8 cellular contexts compared by ENCODE assay signal in the genomic region with DNA sequence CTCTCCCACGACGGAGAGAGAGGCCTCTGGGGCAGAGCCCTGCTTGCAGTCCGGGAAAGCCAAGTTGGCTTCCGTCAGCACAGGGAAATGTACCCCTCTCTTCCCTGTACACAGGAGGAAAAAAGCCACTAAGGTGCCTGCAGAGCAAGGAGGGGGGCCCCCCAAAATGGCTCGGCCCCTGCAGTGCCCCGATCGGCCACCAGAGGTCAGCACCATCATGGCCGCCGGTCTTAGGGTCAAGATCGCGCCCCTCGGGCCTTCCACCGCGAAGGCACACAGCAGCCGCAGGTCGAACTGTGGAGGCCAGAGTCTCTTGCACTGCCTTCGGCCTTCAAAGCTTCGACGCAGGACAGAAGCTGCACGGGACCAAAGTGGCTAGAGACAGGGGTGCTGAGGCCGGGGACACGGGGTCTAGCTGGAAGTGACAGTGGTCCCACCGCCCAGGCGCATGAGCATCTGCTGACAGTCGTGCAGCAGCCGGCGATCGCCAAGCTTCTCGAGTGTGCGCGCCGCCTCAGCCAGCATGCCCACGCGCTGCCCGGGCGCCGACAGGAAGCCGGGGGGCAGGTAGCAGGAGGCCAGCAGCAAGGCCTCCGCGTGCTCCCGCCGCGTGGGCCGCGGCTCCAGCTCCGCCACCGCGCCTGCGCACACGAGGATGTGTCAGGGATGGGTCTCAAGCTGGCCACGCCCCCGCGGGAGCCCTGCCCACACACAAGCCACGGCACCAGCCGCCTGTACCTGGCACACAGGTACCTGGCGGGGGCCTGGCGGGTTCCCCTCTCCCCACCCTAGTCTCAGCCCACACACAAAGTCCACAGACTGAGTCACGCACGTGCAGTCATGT. TPM values are rescaled to one million over a fixed set of nuclear protein-coding genes. Genes with fewer than 3 reads are reported as not detected.
A peak's percentile ranks its signal among the peaks of the same experiment; 100 is the strongest.
DNase-seq lines count a peak whose midpoint lies in the region; ATAC-seq and TF ChIP-seq lines count a peak whose summit lies in the region.

No MANE protein-coding gene starts in this region.

- in situ Hi-C loops in ACHN (cut with HindIII; ENCODE audit: low pct_ligation_motif_present, low pct_unique_long_range_greater_than_20kb, low sequenced_read_pairs): no loop called here

- H3K27me3 Mint-ChIP-seq in activated naive CD4-positive, alpha-beta T cell treated with anti-CD3 and anti-CD28 coated beads for 36 hours (ENCODE audit: low read depth): no peaks in the 10 kb centered on the region
- H3K27me3 Mint-ChIP-seq in glutamatergic neuron (ENCODE audit: unreplicated experiment): peaks cover 41% of the 10 kb centered on the region

- peaks cover 59% of the 10 kb centered on the region for H3K36me3 ChIP-seq in SJSA1
- no peaks in the 10 kb centered on the region for H3K36me3 ChIP-seq in aorta (ENCODE audit: control insufficient read depth in 1 of 2, insufficient read depth in 2 of 2, low read length in 1 of 2)

- H3K9me3 Mint-ChIP-seq in activated naive CD4-positive, alpha-beta T cell treated with anti-CD3 and anti-CD28 coated beads for 36 hours: no peaks in the 10 kb centered on the region
- H3K9me3 Mint-ChIP-seq in glutamatergic neuron (ENCODE audit: unreplicated experiment): peaks cover 32% of the 10 kb centered on the region

- H3K27me3 ChIP-seq in SJSA1 (replicated peaks): no peaks in the 10 kb centered on the region
- no peaks in the 10 kb centered on the region for H3K27me3 ChIP-seq in aorta (ENCODE audit: control insufficient read depth in 1 of 2, insufficient read depth in 2 of 2, low read length in 1 of 2)

- H3K4me1 ChIP-seq in SJSA1 (replicated peaks) (0 out of 2 replicates have a peak, but pooled peaks cover 4% of the 10 kb centered on the region), aorta (ENCODE audit: control insufficient read depth in 1 of 2, insufficient read depth in 2 of 2, low read length in 2 of 2) (no peaks in the 10 kb centered on the region)

- H3K4me3 ChIP-seq in SJSA1 (no peak overlapping the region), aorta (ENCODE audit: low read length in 2 of 2) (no peak overlapping the region)

- ATAC-seq in GM18498 (IDR thresholded peaks at IDR 0.05; ENCODE audit: unreplicated experiment) (peak; percentile 46), aorta (ENCODE audit: low FRiP score) (peak; percentile 76), GM21529 (IDR thresholded peaks at IDR 0.05; ENCODE audit: unreplicated experiment) (no peak)

- H3K36me3 Mint-ChIP-seq in activated naive CD4-positive, alpha-beta T cell treated with anti-CD3 and anti-CD28 coated beads for 36 hours (ENCODE audit: low read depth): peaks cover 30% of the 10 kb centered on the region
- no peaks in the 10 kb centered on the region for H3K36me3 Mint-ChIP-seq in glutamatergic neuron (ENCODE audit: unreplicated experiment)

- CTCF ChIA-PET in activated naive CD4-positive, alpha-beta T cell treated with anti-CD3 and anti-CD28 coated beads for 36 hours (lab: Charles Lee): interaction anchor here (0.7 to 5.9 kb wide), 14 partner anchors 9 to 147 kb away, joined by 3 to 76 read pairs (median 4); no protein-coding TSS in a partner anchor

- intact Hi-C loops in activated naive CD4-positive, alpha-beta T cell treated with anti-CD3 and anti-CD28 coated beads for 36 hours (cut with micrococcal nuclease): loop anchor here (1.0 to 5.0 kb wide), 4 partner anchors 48 to 220 kb away; a partner anchor contains a TSS
- intact Hi-C loops in posterior vena cava (cut with DNase I) (loop anchor here (2.0 to 10.0 kb wide), 3 partner anchors 35 to 102 kb away; no protein-coding TSS in a partner anchor), aorta (cut with DNase I) (loop anchor here (1.0 to 10.0 kb wide), 4 partner anchors 48 to 222 kb away; a partner anchor contains a TSS)

- WGBS in aorta, 2 donors: 57 to 60% methylated on average over 54 to 59 of the region's 59 CpGs

- TF ChIP-seq CTCF in glutamatergic neuron (IDR thresholded peaks at IDR 0.05; ENCODE audit: partially characterized antibody, unreplicated experiment): peak; percentile 100

- peak overlapping the region; percentile 18 for H3K27ac Mint-ChIP-seq in activated naive CD4-positive, alpha-beta T cell treated with anti-CD3 and anti-CD28 coated beads for 36 hours
- H3K27ac Mint-ChIP-seq in glutamatergic neuron (ENCODE audit: unreplicated experiment): peak overlapping the region; percentile 22

- DNase-seq in ACHN: peak; percentile 59
- peak; percentile 61 to 68 for DNase-seq in SJSA1 (ENCODE audit: low read depth in 1 of 2, low spot score in 2 of 2)
- DNase-seq in activated naive CD4-positive, alpha-beta T cell treated with anti-CD3 and anti-CD28 coated beads for 36 hours: peak; percentile 72
- DNase-seq in glutamatergic neuron: peak; percentile 91
- peak; percentile 89 for DNase-seq in posterior vena cava (ENCODE audit: low spot score)
- peak; percentile 80 to 93 for DNase-seq in aorta

- no peak overlapping the region for H3K4me3 Mint-ChIP-seq in activated naive CD4-positive, alpha-beta T cell treated with anti-CD3 and anti-CD28 coated beads for 36 hours
- H3K4me3 Mint-ChIP-seq in glutamatergic neuron (ENCODE audit: unreplicated experiment): no peak overlapping the region

- peaks cover 10% of the 10 kb centered on the region for H3K4me1 Mint-ChIP-seq in activated naive CD4-positive, alpha-beta T cell treated with anti-CD3 and anti-CD28 coated beads for 36 hours (ENCODE audit: low read depth)
- H3K4me1 Mint-ChIP-seq in glutamatergic neuron (ENCODE audit: low read depth, unreplicated experiment): peaks cover 19% of the 10 kb centered on the region

- H3K9me3 ChIP-seq in SJSA1 (replicated peaks) (no peaks in the 10 kb centered on the region), aorta (ENCODE audit: control insufficient read depth, low read length) (no peaks in the 10 kb centered on the region)

- no peak overlapping the region for H3K27ac ChIP-seq in SJSA1
- H3K27ac ChIP-seq in aorta (ENCODE audit: low read depth in 1 of 2, low read length in 2 of 2): no peak overlapping the region

RNA-seq across cellular contexts. Expression of a gene that starts 24.4 kb away (rescaled TPM):
- 17.2 and 32.7 TPM in 2 replicates for total RNA-seq in SJSA1 (2014; rRNA removed; shearing (Covaris generic))
- 10 to 100 TPM; 79.3 to 84.9 TPM for total RNA-seq in activated naive CD4-positive, alpha-beta T cell treated with anti-CD3 and anti-CD28 coated beads for 36 hours
- 365 TPM for total RNA-seq in glutamatergic neuron (ENCODE audit: unreplicated experiment)
- 10 to 100 TPM; 29.3 to 62.7 TPM for total RNA-seq in posterior vena cava
- 100 to 1,000 TPM in 1 of 2 donors, 10 to 100 TPM in 1; 23.6 to 103 TPM for total RNA-seq in aorta
- 10 to 100 TPM; 24.0 to 24.7 TPM for polyA plus RNA-seq in aorta
